In the genomic region with DNA sequence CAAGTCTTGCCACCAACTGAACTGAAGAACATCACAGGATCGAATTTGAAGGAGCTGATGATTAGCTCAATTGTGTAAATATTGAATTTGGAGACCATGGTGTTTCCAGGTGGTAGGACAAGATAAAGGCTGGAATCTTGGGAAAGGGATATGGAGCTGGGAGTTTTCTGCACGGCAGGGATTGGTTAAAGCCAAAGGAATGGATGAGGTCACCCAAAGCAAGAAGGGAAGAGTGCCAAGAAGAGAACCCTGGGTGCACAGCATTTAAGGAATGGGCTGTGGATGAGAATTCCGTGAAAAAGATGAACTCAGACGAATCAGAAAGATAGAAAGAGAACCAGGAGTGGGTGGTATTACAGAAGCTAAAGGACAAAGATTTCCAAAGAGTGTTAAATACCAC, we compare ENCODE assay signal across 23 cellular contexts.
"Had no signal": no experiment of that assay in that cellular context is flagged by ENCODE, and none has a peak within 500 bp of the region (broad histone marks: within the 10 kb centered on the region; RNA-seq: fewer than 3 reads in every experiment).

No MANE protein-coding gene starts in this region.

- H3K4me3 Mint-ChIP-seq: dendritic cell treated with granulocyte-macrophage colony-stimulating factor and Interleukin-4, amounts not matched to agents 40 ng/mL and 50 ng/mL, for 4 days; effector memory CD8-positive, alpha-beta T cell; naive thymus-derived CD4-positive, alpha-beta T cell; nephron progenitor cell had no signal

- DNase-seq: effector memory CD8-positive, alpha-beta T cell; foreskin keratinocyte; kidney; left colon; left ventricle myocardium superior; mesendoderm; naive thymus-derived CD4-positive, alpha-beta T cell; nephron progenitor cell; posterior cingulate gyrus; sigmoid colon; small intestine; stimulated activated CD4-positive, alpha-beta T cell treated with anti-CD3 and anti-CD28 coated beads, Interleukin-12 subunit alpha, Interleukin-12 subunit beta, amount 100 ng/mL, for 4 hours; stimulated activated naive CD4-positive, alpha-beta T cell; stomach; substantia nigra; transverse colon had no signal

- H3K27ac Mint-ChIP-seq: dendritic cell treated with granulocyte-macrophage colony-stimulating factor and Interleukin-4, amounts not matched to agents 40 ng/mL and 50 ng/mL, for 4 days; effector memory CD8-positive, alpha-beta T cell; nephron progenitor cell had no signal

- H3K27ac ChIP-seq: epithelial cell of prostate, esophagus muscularis mucosa, foreskin keratinocyte, neutrophil, right atrium auricular region, sigmoid colon, stomach, thoracic aorta, transverse colon had no signal

- H3K27me3 Mint-ChIP-seq: effector memory CD8-positive, alpha-beta T cell had no signal

- H3K9me3 Mint-ChIP-seq: dendritic cell treated with granulocyte-macrophage colony-stimulating factor and Interleukin-4, amounts not matched to agents 40 ng/mL and 50 ng/mL, for 4 days; effector memory CD8-positive, alpha-beta T cell; nephron progenitor cell had no signal

- H3K9me3 ChIP-seq: esophagus muscularis mucosa, neutrophil, right atrium auricular region, sigmoid colon, stomach, thoracic aorta, transverse colon had no signal

- H3K36me3 ChIP-seq: esophagus muscularis mucosa, neutrophil, right atrium auricular region, sigmoid colon, stomach, thoracic aorta, transverse colon had no signal

- H3K27me3 ChIP-seq: esophagus muscularis mucosa, foreskin keratinocyte, right atrium auricular region, sigmoid colon, stomach, transverse colon had no signal

- H3K4me1 ChIP-seq: foreskin keratinocyte, transverse colon had no signal

- H3K4me3 ChIP-seq: esophagus muscularis mucosa, lung, right atrium auricular region, sigmoid colon, stomach, thoracic aorta, transverse colon had no signal
